ENCODE assay signal across 1 cellular context in genomic region chr5:59660737-59661136, GRCh38.
TF ChIP-seq lines count a peak whose summit lies in the region.

No MANE protein-coding gene starts in this region.

TF ChIP-seq in HCT116, 20 proteins besides CTCF, POLR2A, EP300 and RAD21 (continued from another document):
- TF ChIP-seq ATF3 (IDR thresholded peaks at IDR 0.05) (no peak), POLR2AphosphoS5 (IDR thresholded peaks at IDR 0.05; ENCODE audit: low read depth, low read length) (no peak), ZFX (IDR thresholded peaks at IDR 0.05) (no peak), CBX3 (IDR thresholded peaks at IDR 0.05; ENCODE audit: low read depth) (no peak), YY1 (IDR thresholded peaks at IDR 0.05; ENCODE audit: extremely low read depth, insufficient replicate concordance, low read depth, low read length) (no peak), CEBPB (IDR thresholded peaks at IDR 0.05; ENCODE audit: low read depth) (no peak), SP1 (IDR thresholded peaks at IDR 0.05; ENCODE audit: low read depth) (no peak), SRF (IDR thresholded peaks at IDR 0.05; ENCODE audit: low read depth) (no peak)
